In genomic region chr11:97259434-97259833, GRCh38 we compare ENCODE assay signal across 29 cellular contexts.
"Had no signal": no experiment of that assay in that cellular context is flagged by ENCODE, and none has a peak within 500 bp of the region (broad histone marks: within the 10 kb centered on the region; RNA-seq: fewer than 3 reads in every experiment).

No MANE protein-coding gene starts in this region.

- H3K27me3 Mint-ChIP-seq: naive B cell; stimulated activated naive CD8-positive, alpha-beta T cell treated with anti-CD3 and anti-CD28 coated beads, Interleukin-15, Interleukin-2, amounts not matched to agents 100 ng/mL and 50 ng/mL, for 24 hours; type B pancreatic cell had no signal

- H3K4me3 ChIP-seq: heart right ventricle, hepatocyte, lower lobe of right lung, neural progenitor cell, psoas muscle, right lobe of liver, smooth muscle cell, suprapubic skin, thoracic aorta, tibial artery, vagina had no signal

- H3K36me3 Mint-ChIP-seq: mesothelial cell of epicardium, naive B cell, neural progenitor cell, type B pancreatic cell had no signal

- H3K79me2 ChIP-seq: hepatocyte, parathyroid adenoma had no signal

- H3K4me1 Mint-ChIP-seq: naive B cell, natural killer cell, nephron progenitor cell, neural progenitor cell had no signal

- H3K9ac ChIP-seq: neural progenitor cell, parathyroid adenoma had no signal

- H3K27ac Mint-ChIP-seq: mesothelial cell of epicardium; naive B cell; natural killer cell; nephron progenitor cell; neural progenitor cell; stimulated activated naive CD8-positive, alpha-beta T cell treated with anti-CD3 and anti-CD28 coated beads, Interleukin-15, Interleukin-2, amounts not matched to agents 100 ng/mL and 50 ng/mL, for 24 hours; type B pancreatic cell had no signal

- H3K4me1 ChIP-seq: lower lobe of right lung, neural progenitor cell, parathyroid adenoma, psoas muscle, right lobe of liver, suprapubic skin, tibial artery, vagina had no signal

- H3K4me3 Mint-ChIP-seq: mesothelial cell of epicardium; naive B cell; natural killer cell; nephron progenitor cell; neural progenitor cell; stimulated activated naive CD8-positive, alpha-beta T cell treated with anti-CD3 and anti-CD28 coated beads, Interleukin-15, Interleukin-2, amounts not matched to agents 100 ng/mL and 50 ng/mL, for 24 hours; type B pancreatic cell had no signal

- H2AFZ ChIP-seq: hepatocyte, neural progenitor cell, parathyroid adenoma had no signal

- H3K36me3 ChIP-seq: heart right ventricle, lower lobe of right lung, neural progenitor cell, neutrophil, right lobe of liver, suprapubic skin, thoracic aorta, tibial artery, vagina had no signal

- DNase-seq: heart right ventricle; kidney glomerular epithelial cell; left cardiac atrium; lower lobe of right lung; mammary epithelial cell; mesenchymal stem cell; naive B cell; natural killer cell; nephron progenitor cell; occipital lobe; psoas muscle; right lobe of liver; stimulated activated CD4-positive, alpha-beta T cell treated with anti-CD3 and anti-CD28 coated beads, Interleukin-1b, Interleukin-23, amount 100 ng/mL, for 48 hours; stimulated activated CD4-positive, alpha-beta T cell treated with anti-CD3 and anti-CD28 coated beads, Interleukin-2, amount 100 ng/mL, for 48 hours; stimulated activated CD4-positive, alpha-beta T cell treated with anti-CD3 and anti-CD28 coated beads, Interleukin-4, amount 100 ng/mL, for 4 hours; stimulated activated naive CD4-positive, alpha-beta T cell; tibial artery had no signal

- H3K9me3 Mint-ChIP-seq: nephron progenitor cell; neural progenitor cell; stimulated activated naive CD8-positive, alpha-beta T cell treated with anti-CD3 and anti-CD28 coated beads, Interleukin-15, Interleukin-2, amounts not matched to agents 100 ng/mL and 50 ng/mL, for 24 hours; type B pancreatic cell had no signal

- H3K9me3 ChIP-seq: heart right ventricle, lower lobe of right lung, neutrophil, psoas muscle, right lobe of liver, suprapubic skin, thoracic aorta, tibial artery, vagina had no signal

- H3K27me3 ChIP-seq: heart right ventricle, hepatocyte, neural progenitor cell, neutrophil, right lobe of liver, suprapubic skin, tibial artery, vagina had no signal

- ATAC-seq: heart right ventricle, left cardiac atrium, left lobe of liver, lower lobe of right lung, psoas muscle, right lobe of liver had no signal

- H3K4me2 ChIP-seq: hepatocyte, neural progenitor cell, smooth muscle cell had no signal

- H3K27ac ChIP-seq: heart right ventricle, hepatocyte, lower lobe of right lung, neural progenitor cell, neutrophil, parathyroid adenoma, psoas muscle, right lobe of liver, suprapubic skin, thoracic aorta, tibial artery, vagina had no signal
